Comparison of ENCODE assay signal across 24 cellular contexts in genomic region chr4:114012749-114013148, GRCh38. TPM values are rescaled to one million over a fixed set of nuclear protein-coding genes. Genes with fewer than 3 reads are reported as not detected.
"Had no signal": no experiment of that assay in that cellular context is flagged by ENCODE, and none has a peak within 500 bp of the region (broad histone marks: within the 10 kb centered on the region; RNA-seq: fewer than 3 reads in every experiment).

No MANE protein-coding gene starts in this region.

- H3K4me3 ChIP-seq: adrenal gland, ascending aorta, heart right ventricle, left ventricle myocardium inferior, pancreas, psoas muscle had no signal

- H3K4me1 ChIP-seq: adrenal gland, ascending aorta, heart right ventricle, left ventricle myocardium inferior, psoas muscle had no signal

- FAIRE-seq: endometrium, pancreas, TTC549 had no signal

- DNase-seq: activated CD4-positive, alpha-beta T cell treated with anti-CD3 and anti-CD28 coated beads for 1 hour; activated CD4-positive, alpha-beta T cell treated with anti-CD3 and anti-CD28 coated beads, Interleukin-2, amount 50 U/mL, for 1 hour; activated CD8-positive, alpha-beta T cell treated with anti-CD3 and anti-CD28 coated beads, Interleukin-2, amount 10 ng/mL, durations not matched to agents 7 days and 5 days; activated T-cell treated with anti-CD3 and anti-CD28 coated beads, Interleukin-2, amount 50 U/mL, for 1 hour; adrenal gland; brain microvascular endothelial cell; caudate nucleus; effector CD4-positive, alpha-beta T cell; erythroblast; foreskin fibroblast; heart right ventricle; kidney glomerular epithelial cell; left ventricle myocardium inferior; natural killer cell; pancreas; psoas muscle; right cardiac atrium; stimulated activated CD4-positive, alpha-beta T cell treated with anti-CD3 and anti-CD28 coated beads, Interleukin-4, amount 100 ng/mL, for 24 hours; stimulated activated naive CD4-positive, alpha-beta T cell treated with Interleukin-2 at 50 U/mL for 16 hours; WERI-Rb-1 had no signal

- H3K27ac ChIP-seq: adrenal gland, ascending aorta, brain microvascular endothelial cell, heart right ventricle, left ventricle myocardium inferior, neutrophil, pancreas, psoas muscle, WERI-Rb-1 had no signal

- H3K9me3 ChIP-seq: ascending aorta, neutrophil, pancreas, psoas muscle had no signal

- H3K36me3 ChIP-seq: adrenal gland, ascending aorta, brain microvascular endothelial cell, heart right ventricle, left ventricle myocardium inferior, neutrophil, pancreas, WERI-Rb-1 had no signal

- ATAC-seq: activated CD8-positive, alpha-beta T cell treated with anti-CD3 and anti-CD28 coated beads, Interleukin-2, amount 10 ng/mL, durations not matched to agents 7 days and 5 days; heart right ventricle; psoas muscle; right cardiac atrium had no signal

- H3K27me3 ChIP-seq: adrenal gland, ascending aorta, brain microvascular endothelial cell, neutrophil, pancreas had no signal

RNA-seq across cellular contexts. Expression of gene ARSJ, which starts 33.3 kb away (rescaled TPM):
- total RNA-seq: activated CD8-positive, alpha-beta T cell treated with anti-CD3 and anti-CD28 coated beads, Interleukin-2, amount 10 ng/mL, durations not matched to agents 7 days and 5 days had no signal
